In genomic region chr1:229665912-229666558, GRCh38 we compare ENCODE assay signal across 12 cellular contexts.
"Had no signal": no experiment of that assay in that cellular context is flagged by ENCODE, and none has a peak within 500 bp of the region (broad histone marks: within the 10 kb centered on the region; RNA-seq: fewer than 3 reads in every experiment).

No MANE protein-coding gene starts in this region.

- H3K36me3 ChIP-seq: tibial nerve, vagina had no signal

- ATAC-seq: left lobe of liver had no signal

- H3K9me3 ChIP-seq: esophagus muscularis mucosa, tibial nerve, vagina had no signal

- H3K4me3 ChIP-seq: esophagus muscularis mucosa, skin epidermis, tibial nerve, vagina had no signal

- H3K27me3 ChIP-seq: esophagus muscularis mucosa, tibial nerve, vagina had no signal

- FAIRE-seq: endometrium had no signal

- H3K27ac ChIP-seq: esophagus muscularis mucosa, skin epidermis, vagina had no signal

- DNase-seq: activated CD4-positive, alpha-beta T cell treated with anti-CD3 and anti-CD28 coated beads, Interleukin-2, amount 50 U/mL, for 4 hours; activated CD4-positive, CD25-positive, alpha-beta regulatory T cell treated with anti-CD3 and anti-CD28 coated beads, Interleukin-2, amount 50 U/mL, for 72 hours; activated T-cell treated with anti-CD3 and anti-CD28 coated beads, Interleukin-2, amount 50 U/mL, for 1 hour; amniotic stem cell; cerebellar nuclear complex; nephron progenitor cell had no signal
